Comparison of ENCODE assay signal across 8 cellular contexts in genomic region chr19:18416778-18417249, GRCh38. TPM values are rescaled to one million over a fixed set of nuclear protein-coding genes. Genes with fewer than 3 reads are reported as not detected.
DNase-seq lines count a peak whose midpoint lies in the region; ATAC-seq and TF ChIP-seq lines count a peak whose summit lies in the region.

No MANE protein-coding gene starts in this region.

- WGBS in right cardiac atrium, result under 1% methylated on average over 44 of the region's 44 CpGs

- H3K4me3 Mint-ChIP-seq in progenitor cell of endocrine pancreas (ENCODE audit: low read depth), result peak overlapping the region; percentile 56

- peak overlapping the region; percentile 98 for H3K27ac ChIP-seq in right cardiac atrium (ENCODE audit: low read length)

- no peaks in the 10 kb centered on the region for H3K27me3 ChIP-seq in right cardiac atrium (ENCODE audit: control insufficient read depth, insufficient read depth)

- no peaks in the 10 kb centered on the region for H3K36me3 Mint-ChIP-seq in progenitor cell of endocrine pancreas (ENCODE audit: insufficient read depth)

- intact Hi-C loops in right cardiac atrium (cut with DNase I), result loop anchor here in 2 of 4 donors (10.0 kb wide), 2 partner anchors 142 to 212 kb away; partner anchors contain the start of genes RAB3A (in 2 of the 2) and IQCN (in 1 of the 2)

- ATAC-seq in right cardiac atrium (peak; percentile 69 to 72), HG03432 (IDR thresholded peaks at IDR 0.05; ENCODE audit: unreplicated experiment) (no peak)

- no peak for TF ChIP-seq CTCF in progenitor cell of endocrine pancreas (IDR thresholded peaks at IDR 0.05; ENCODE audit: unreplicated experiment)

- H3K4me1 Mint-ChIP-seq in progenitor cell of endocrine pancreas (ENCODE audit: low read depth), result peaks cover 18% of the 10 kb centered on the region

- H3K9me3 ChIP-seq in right cardiac atrium (ENCODE audit: control insufficient read depth, low read length), result no peaks in the 10 kb centered on the region

- H3K27ac Mint-ChIP-seq in progenitor cell of endocrine pancreas, result peak overlapping the region; percentile 93

- no peaks in the 10 kb centered on the region for H3K9me3 Mint-ChIP-seq in progenitor cell of endocrine pancreas (ENCODE audit: low read depth)

- peaks cover 7% of the 10 kb centered on the region for H3K4me1 ChIP-seq in right cardiac atrium (ENCODE audit: control insufficient read depth, insufficient read depth, low read length)

- H3K4me3 ChIP-seq in right cardiac atrium (ENCODE audit: low read length), result peak overlapping the region; percentile 12

- H3K27me3 Mint-ChIP-seq in progenitor cell of endocrine pancreas, result peaks cover 50% of the 10 kb centered on the region

- DNase-seq in DMS153 treated with DMSO at 0.1 percent for 48 hours (lab: John Stamatoyannopoulos, UW; ENCODE audit: unreplicated experiment), result peak; percentile 81
- peak; percentile 88 for DNase-seq in MV-4-11 (lab: John Stamatoyannopoulos, UW)
- DNase-seq in SKM-1 treated with dmso at 0.1 percent for 144 hours (lab: John Stamatoyannopoulos, UW; ENCODE audit: unreplicated experiment), result peak; percentile 82
- DNase-seq in astrocyte of the hippocampus (ENCODE audit: low read depth, low spot score), result peak; percentile 93
- peak; percentile 96 to 98 (median 98) for DNase-seq in right cardiac atrium
- DNase-seq in progenitor cell of endocrine pancreas (ENCODE audit: low spot score, unreplicated experiment), result peak; percentile 59
- no peak for DNase-seq in 8988T

RNA-seq across cellular contexts. Expression of gene SSBP4, which starts 2.4 kb away (rescaled TPM):
- total RNA-seq in right cardiac atrium (10 to 100 TPM; 32.7 to 40.0 (median 37.8) TPM), progenitor cell of endocrine pancreas (57.7 and 61.8 TPM in 2 replicates)
- 36.2 TPM for polyA plus RNA-seq in right cardiac atrium

RNA-seq across cellular contexts. Expression of gene LRRC25, which starts 19.4 kb away (rescaled TPM):
- total RNA-seq in right cardiac atrium (1 to 10 TPM; 3.1 to 4.3 (median 3.7) TPM), progenitor cell of endocrine pancreas (not detected in 2 replicates)
- polyA plus RNA-seq in right cardiac atrium, result 1.5 TPM

RNA-seq across cellular contexts. Expression of gene ISYNA1, which starts 21.1 kb away (rescaled TPM):
- total RNA-seq in right cardiac atrium (10 to 100 TPM; 36.9 to 55.4 (median 45.3) TPM), progenitor cell of endocrine pancreas (234 TPM in 2 replicates)
- polyA plus RNA-seq in right cardiac atrium, result 50.7 TPM

RNA-seq across cellular contexts. Expression of gene GDF15, which starts 30.9 kb away (rescaled TPM):
- total RNA-seq in right cardiac atrium (under 1 TPM in 3 of 4 donors, not detected in 1; 0.50 to 0.60 (median 0.53) TPM), progenitor cell of endocrine pancreas (10.5 and 14.4 TPM in 2 replicates)
- polyA plus RNA-seq in right cardiac atrium, result 0.25 TPM
